Comparison of ENCODE assay signal across 15 cellular contexts in genomic region chr12:77734489-77734888, GRCh38.
DNase-seq lines count a peak whose midpoint lies in the region; ATAC-seq and TF ChIP-seq lines count a peak whose summit lies in the region.
"Had no signal": no experiment of that assay in that cellular context is flagged by ENCODE, and none has a peak within 500 bp of the region (broad histone marks: within the 10 kb centered on the region; RNA-seq: fewer than 3 reads in every experiment).

No MANE protein-coding gene starts in this region.

- no peak overlapping the region for H3K27ac ChIP-seq in fibroblast of lung (ENCODE audit: insufficient read depth, low read length)
- H3K27ac ChIP-seq: A549 had no signal

- H4K20me1 ChIP-seq in fibroblast of lung (ENCODE audit: control insufficient read depth, extremely low read depth, insufficient read depth, low read length): no peaks in the 10 kb centered on the region

- H2AFZ ChIP-seq in fibroblast of lung (ENCODE audit: low read length): no peak overlapping the region

- H3K4me3 ChIP-seq in fibroblast of lung (replicated peaks in 1 of 4; ENCODE audit: control extremely low read depth in 1 of 4, insufficient read depth in 1 of 4, low read depth in 3 of 4, low read length in 4 of 4): no peak overlapping the region
- H3K4me3 ChIP-seq in BE2C (ENCODE audit: low read depth, low read length): no peak overlapping the region
- H3K4me3 ChIP-seq: A549, MG63 had no signal

- no peaks in the 10 kb centered on the region for H3K36me3 ChIP-seq in fibroblast of lung (ENCODE audit: control insufficient read depth, insufficient read depth, low read length)
- no peaks in the 10 kb centered on the region for H3K36me3 ChIP-seq in BE2C
- H3K36me3 ChIP-seq: MG63 had no signal

- H3K9me3 ChIP-seq in fibroblast of lung (ENCODE audit: control insufficient read depth, insufficient read depth, low read depth, low read length): no peaks in the 10 kb centered on the region
- H3K9me3 ChIP-seq in BE2C: no peaks in the 10 kb centered on the region
- H3K9me3 ChIP-seq: A549, Caco-2, MG63 had no signal

- DNase-seq in NCI-H146 (lab: John Stamatoyannopoulos, UW): peak; percentile 3
- DNase-seq in NCI-H146 treated with DMSO at 0.1 percent for 48 hours (lab: John Stamatoyannopoulos, UW; ENCODE audit: unreplicated experiment): no peak
- peak; percentile 30 for DNase-seq in NCI-H748 (lab: John Stamatoyannopoulos, UW; ENCODE audit: unreplicated experiment)
- DNase-seq in fibroblast of lung (ENCODE audit: low read depth in 2 of 2): peak; percentile 53 to 73
- peak; percentile 40 for DNase-seq in stromal cell of bone marrow (ENCODE audit: low read depth)
- no peak for DNase-seq in BE2C
- no peak for DNase-seq in NCI-H2227 (lab: John Stamatoyannopoulos, UW; ENCODE audit: unreplicated experiment)
- DNase-seq: activated CD4-positive, alpha-beta T cell treated with anti-CD3 and anti-CD28 coated beads, Interleukin-2, amount 50 U/mL, for 4 hours; amygdala; Caco-2; MG63; nucleus accumbens; stimulated activated CD4-positive, alpha-beta T cell treated with anti-CD3 and anti-CD28 coated beads, Interleukin-12 subunit alpha, Interleukin-12 subunit beta, amount 100 ng/mL, for 4 hours had no signal

- no peaks in the 10 kb centered on the region for H3K4me1 ChIP-seq in fibroblast of lung (ENCODE audit: control insufficient read depth, extremely low read depth, insufficient read depth, low read length)
- no peaks in the 10 kb centered on the region for H3K4me1 ChIP-seq in BE2C
- H3K4me1 ChIP-seq: A549, Caco-2 had no signal

- H3K27me3 ChIP-seq in fibroblast of lung (ENCODE audit: control insufficient read depth, insufficient read depth, low read length): no peaks in the 10 kb centered on the region
- H3K27me3 ChIP-seq in BE2C: no peaks in the 10 kb centered on the region
- H3K27me3 ChIP-seq: MG63 had no signal

- H3K4me2 ChIP-seq in fibroblast of lung (ENCODE audit: extremely low read depth, insufficient read depth, low read length): no peak overlapping the region
- H3K4me2 ChIP-seq: A549 had no signal

- no peak overlapping the region for H3K9ac ChIP-seq in fibroblast of lung (ENCODE audit: insufficient read depth, low read length)

- no peaks in the 10 kb centered on the region for H3K79me2 ChIP-seq in fibroblast of lung (ENCODE audit: control insufficient read depth, insufficient read depth, low read length)

- TF ChIP-seq CTCF in fibroblast of lung (conservative IDR thresholded peaks at IDR 0.05 in 1 of 2, IDR thresholded peaks at IDR 0.05 in 1 of 2; ENCODE audit: low read depth in 1 of 2, low read length in 2 of 2) (no peak), BE2C (IDR thresholded peaks at IDR 0.05; ENCODE audit: low read depth, low read length) (no peak)

- ATAC-seq in GM18873 (IDR thresholded peaks at IDR 0.05; ENCODE audit: low FRiP score, unreplicated experiment): no peak
- ATAC-seq: A549 had no signal

Comparison
In these comparisons a context has a peak if more than half of its experiments do, and no peak if none do; other contexts are left out.
1. DNase-seq: peak in NCI-H146 (single experiment), NCI-H748 (single experiment), fibroblast of lung (2 of 2) and stromal cell of bone marrow (single experiment); none in NCI-H146 treated with DMSO at 0.1 percent for 48 hours (single experiment), BE2C (single experiment) and NCI-H2227 (single experiment).